13 cellular contexts compared by ENCODE assay signal in genomic region chr18:73891572-73892421, GRCh38.
DNase-seq lines count a peak whose midpoint lies in the region; ATAC-seq and TF ChIP-seq lines count a peak whose summit lies in the region.
"Had no signal": no experiment of that assay in that cellular context is flagged by ENCODE, and none has a peak within 500 bp of the region (broad histone marks: within the 10 kb centered on the region; RNA-seq: fewer than 3 reads in every experiment).

No MANE protein-coding gene starts in this region.

- no peak overlapping the region for H3K27ac Mint-ChIP-seq in CD8-positive, alpha-beta T cell
- H3K27ac Mint-ChIP-seq: activated naive CD4-positive, alpha-beta T cell treated with anti-CD3 and anti-CD28 coated beads, Interleukin-2, amount 50 U/mL, for 72 hours had no signal

- H3K27me3 ChIP-seq in GM23248 (replicated peaks; ENCODE audit: insufficient read depth) (no peaks in the 10 kb centered on the region), PC-9 (ENCODE audit: insufficient read depth, low read depth) (no peaks in the 10 kb centered on the region), iPS DF 6.9 (ENCODE audit: control insufficient read depth, insufficient read depth, low read length) (no peaks in the 10 kb centered on the region), heart right ventricle (peaks cover 0 to 6% (median 0%) of the 10 kb centered on the region in 7 donors)
- H3K27me3 ChIP-seq in CD8-positive, alpha-beta T cell (ENCODE audit: insufficient read depth, low read length), result no peaks in the 10 kb centered on the region

- H3K36me3 Mint-ChIP-seq in CD8-positive, alpha-beta T cell, result no peaks in the 10 kb centered on the region
- H3K36me3 Mint-ChIP-seq: activated naive CD4-positive, alpha-beta T cell treated with anti-CD3 and anti-CD28 coated beads, Interleukin-2, amount 50 U/mL, for 72 hours had no signal

- H3K79me2 ChIP-seq in GM23248 (ENCODE audit: insufficient read depth) (no peaks in the 10 kb centered on the region), PC-9 (ENCODE audit: low read depth) (no peaks in the 10 kb centered on the region)

- no peak overlapping the region for H3K4me3 ChIP-seq in AG10803 (ENCODE audit: low read length)
- no peak overlapping the region for H3K4me3 ChIP-seq in GM23248
- H3K4me3 ChIP-seq in PC-9, result no peak overlapping the region
- H3K4me3 ChIP-seq in iPS DF 6.9 (ENCODE audit: low read length), result no peak overlapping the region
- H3K4me3 ChIP-seq in CD8-positive, alpha-beta T cell (ENCODE audit: low read depth, low read length), result no peak overlapping the region
- H3K4me3 ChIP-seq in heart right ventricle, result no peak overlapping the region
- H3K4me3 ChIP-seq: thoracic aorta had no signal

- 0 out of 2 replicates have a peak, but pooled peaks have one; percentile 1 for TF ChIP-seq CTCF in AG10803 (conservative IDR thresholded peaks at IDR 0.05; ENCODE audit: low read length)
- peak; percentile 23; the same call in 1 of the 2 replicates for TF ChIP-seq CTCF in PC-9 (conservative IDR thresholded peaks at IDR 0.05)
- no peak for TF ChIP-seq CTCF in CD8-positive, alpha-beta T cell (IDR thresholded peaks at IDR 0.05)
- no peak for TF ChIP-seq CTCF in heart right ventricle (IDR thresholded peaks at IDR 0.05)

- no peaks in the 10 kb centered on the region for H3F3A ChIP-seq in GM23248 (ENCODE audit: insufficient read depth)
- peaks cover 37% of the 10 kb centered on the region for H3F3A ChIP-seq in PC-9 (ENCODE audit: insufficient read depth, low read depth)

- BruUV-seq in PC-9 (replicated peaks; lab: Mats Ljungman, UMichigan), result no TSS peak

- no peaks in the 10 kb centered on the region for H3K36me3 ChIP-seq in GM23248 (ENCODE audit: low read depth)
- H3K36me3 ChIP-seq in PC-9 (ENCODE audit: low read depth), result no peaks in the 10 kb centered on the region
- H3K36me3 ChIP-seq in iPS DF 6.9 (ENCODE audit: control insufficient read depth, insufficient read depth, low read length), result no peaks in the 10 kb centered on the region
- no peaks in the 10 kb centered on the region for H3K36me3 ChIP-seq in CD8-positive, alpha-beta T cell (ENCODE audit: insufficient read depth, low read length)
- H3K36me3 ChIP-seq in heart right ventricle, result no peaks in the 10 kb centered on the region
- H3K36me3 ChIP-seq: thoracic aorta had no signal

- peaks cover 4% of the 10 kb centered on the region for H3K27me3 Mint-ChIP-seq in CD8-positive, alpha-beta T cell (ENCODE audit: low read depth)

- H3K4me1 ChIP-seq in GM23248 (ENCODE audit: insufficient read depth), result no peaks in the 10 kb centered on the region
- H3K4me1 ChIP-seq in PC-9 (replicated peaks; ENCODE audit: insufficient read depth), result peaks cover 37% of the 10 kb centered on the region
- H3K4me1 ChIP-seq in iPS DF 6.9 (ENCODE audit: control insufficient read depth, insufficient read depth, low read length), result peaks cover 10% of the 10 kb centered on the region
- H3K4me1 ChIP-seq in CD8-positive, alpha-beta T cell (ENCODE audit: insufficient read depth, low read length), result no peaks in the 10 kb centered on the region
- no peaks in the 10 kb centered on the region for H3K4me1 ChIP-seq in heart right ventricle

- H3K9me2 ChIP-seq in GM23248 (ENCODE audit: insufficient read depth) (no peaks in the 10 kb centered on the region), PC-9 (ENCODE audit: insufficient read depth) (no peaks in the 10 kb centered on the region)

- CTCF ChIA-PET in PC-9 (lab: Charles Lee), result no interaction called here
- CTCF ChIA-PET in CD8-positive, alpha-beta T cell (lab: Charles Lee), result no interaction called here

- POLR2A ChIA-PET in PC-9 (lab: Charles Lee; ENCODE audit: unreplicated experiment), result no interaction called here
- POLR2A ChIA-PET in CD8-positive, alpha-beta T cell (lab: Charles Lee), result no interaction called here

- intact Hi-C loops in PC-9 (cut with micrococcal nuclease; ENCODE audit: unreplicated experiment) (no loop called here), heart right ventricle (cut with DNase I) (no loop called here)
- intact Hi-C loops in CD8-positive, alpha-beta T cell (cut with DNase I, micrococcal nuclease), result loop anchor here in 1 of 2 experiments (1.0 kb wide), 1 partner anchor 47 kb away; no protein-coding TSS in a partner anchor

- no peak overlapping the region for H3K9ac ChIP-seq in GM23248

- ATAC-seq in GM18519 (IDR thresholded peaks at IDR 0.05; ENCODE audit: low FRiP score, unreplicated experiment), result no peak
- no peak for ATAC-seq in CD8-positive, alpha-beta T cell
- no peak for ATAC-seq in heart right ventricle
- ATAC-seq: activated naive CD4-positive, alpha-beta T cell treated with anti-CD3 and anti-CD28 coated beads, Interleukin-2, amount 50 U/mL, for 72 hours had no signal

- H3K9me3 Mint-ChIP-seq in CD8-positive, alpha-beta T cell, result no peaks in the 10 kb centered on the region
- H3K9me3 Mint-ChIP-seq: activated naive CD4-positive, alpha-beta T cell treated with anti-CD3 and anti-CD28 coated beads, Interleukin-2, amount 50 U/mL, for 72 hours had no signal

- H3K4me2 ChIP-seq in GM23248 (ENCODE audit: unreplicated experiment) (no peak overlapping the region), PC-9 (no peak overlapping the region)

- H3K4me3 Mint-ChIP-seq in CD8-positive, alpha-beta T cell, result no peak overlapping the region

- H3K4me1 Mint-ChIP-seq in CD8-positive, alpha-beta T cell (ENCODE audit: low read depth), result no peaks in the 10 kb centered on the region

- WGBS in GM23248 (ENCODE audit: low coverage in 1 of 2, low lambda C conversion rate in 2 of 2, missing lambda C conversion rate in 2 of 2), 2 experiments, result 32 to 36% methylated on average over 20 of the region's 20 CpGs
- WGBS in iPS DF 6.9 (ENCODE audit: insufficient coverage, insufficient read length), result no CpG with 5 or more reads among the region's 20 CpGs
- 42 to 48% methylated on average over 20 of the region's 20 CpGs for WGBS in heart right ventricle, 2 donors

- DNase-seq in AG10803 (ENCODE audit: low read depth) (no peak), GM23248 (peak; percentile 8), PC-9 (no peak), iPS DF 6.9 (ENCODE audit: low read depth, low spot score) (peak; percentile 54), heart right ventricle (no peak), activated gamma-delta T cell (lab: John Stamatoyannopoulos, UW) (no peak)
- DNase-seq in CD8-positive, alpha-beta T cell, result no peak
- DNase-seq: activated CD4-positive, CD25-positive, alpha-beta regulatory T cell; NCI-H2171 treated with DMSO at 0.1 percent for 48 hours; SHP77 treated with DMSO at 0.1 percent for 48 hours had no signal

- in situ Hi-C loops in GM23248 (cut with MboI), result no loop called here

- H3K9me3 ChIP-seq in GM23248 (ENCODE audit: low read depth) (no peaks in the 10 kb centered on the region), PC-9 (ENCODE audit: insufficient read depth, low read depth) (0 out of 2 replicates have a peak, but pooled peaks cover 4% of the 10 kb centered on the region), iPS DF 6.9 (ENCODE audit: control insufficient read depth, insufficient read depth, low read length) (no peaks in the 10 kb centered on the region), heart right ventricle (no peaks in the 10 kb centered on the region)
- no peaks in the 10 kb centered on the region for H3K9me3 ChIP-seq in CD8-positive, alpha-beta T cell (ENCODE audit: low read length)
- H3K9me3 ChIP-seq: thoracic aorta had no signal

- H2AFZ ChIP-seq in GM23248 (no peak overlapping the region), PC-9 (no peak overlapping the region)

- H4K20me1 ChIP-seq in GM23248 (ENCODE audit: insufficient read depth), result no peaks in the 10 kb centered on the region
- no peaks in the 10 kb centered on the region for H4K20me1 ChIP-seq in PC-9 (ENCODE audit: insufficient read depth)

- H3K27ac ChIP-seq in GM23248 (no peak overlapping the region), PC-9 (no peak overlapping the region), iPS DF 6.9 (ENCODE audit: low read length) (no peak overlapping the region), heart right ventricle (no peak overlapping the region)
- no peak overlapping the region for H3K27ac ChIP-seq in CD8-positive, alpha-beta T cell (ENCODE audit: low read depth, low read length)
- H3K27ac ChIP-seq: thoracic aorta had no signal

Comparison
In these comparisons a context has a peak if more than half of its experiments do, and no peak if none do; other contexts are left out.
1. DNase-seq: peak in GM23248 (single experiment) and iPS DF 6.9 (single experiment); none in AG10803 (single experiment), PC-9 (0 of 2), CD8-positive, alpha-beta T cell (0 of 7), heart right ventricle (0 of 2) and activated gamma-delta T cell (single experiment).
2. CTCF ChIP-seq: peak in AG10803 (single experiment) and PC-9 (single experiment); none in CD8-positive, alpha-beta T cell (single experiment) and heart right ventricle (0 of 9).